Comparison of ENCODE assay signal across 8 cellular contexts in the genomic region with DNA sequence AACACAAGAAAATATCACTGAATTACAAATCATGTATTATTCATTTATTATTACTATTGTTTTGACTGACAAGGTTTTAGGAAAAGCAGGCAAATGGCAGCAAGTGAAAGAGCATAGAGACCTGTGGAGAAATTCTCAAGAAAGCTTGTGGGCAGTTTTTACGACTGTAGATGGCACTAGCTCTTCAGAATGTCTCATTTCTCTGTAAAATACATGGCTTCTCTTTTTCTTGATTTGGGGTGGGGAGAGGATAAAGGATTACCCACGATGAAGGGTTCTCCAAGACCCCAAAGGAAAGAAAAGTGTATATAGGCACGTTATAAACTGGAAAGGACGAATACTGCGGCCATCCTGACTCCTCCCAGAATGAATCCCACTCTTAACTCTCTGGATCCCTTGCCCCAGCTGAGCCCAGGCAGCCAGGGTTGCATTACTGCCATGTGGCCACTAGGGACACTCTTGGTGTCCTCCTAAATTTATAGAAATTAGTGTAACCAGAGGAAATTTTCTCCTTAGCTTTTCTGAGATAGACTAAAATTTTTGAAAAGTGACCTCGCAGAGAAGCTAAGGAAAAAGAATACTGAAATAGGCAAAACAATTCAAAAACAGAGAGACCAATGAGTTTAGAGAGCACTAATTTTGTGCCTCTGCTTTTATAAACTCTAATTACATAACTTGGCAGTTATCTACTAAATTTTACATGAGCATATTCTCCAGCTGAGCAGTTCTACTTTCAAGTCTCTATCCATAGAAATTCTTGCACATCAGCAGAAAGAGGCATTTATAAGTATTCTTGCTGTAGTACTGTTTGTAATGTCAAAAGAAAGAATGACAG. TPM values are rescaled to one million over a fixed set of nuclear protein-coding genes. Genes with fewer than 3 reads are reported as not detected.
DNase-seq lines count a peak whose midpoint lies in the region; ATAC-seq, FAIRE-seq and TF ChIP-seq lines count a peak whose summit lies in the region.

No MANE protein-coding gene starts in this region.

- no peaks in the 10 kb centered on the region for H3K36me3 ChIP-seq in RWPE2 (ENCODE audit: low read depth)
- no peaks in the 10 kb centered on the region for H3K36me3 ChIP-seq in lower lobe of right lung

- H3K4me3 ChIP-seq in RWPE2 (ENCODE audit: severe bottlenecking) (no peak overlapping the region), lower lobe of right lung (no peak overlapping the region)

- no peak for ATAC-seq in RWPE2 (ENCODE audit: low read depth)
- peak in 1 of 2 donors; percentile 62 for ATAC-seq in lower lobe of right lung

- TF ChIP-seq CTCF in RWPE2 (IDR thresholded peaks at IDR 0.05; ENCODE audit: poor library complexity, severe bottlenecking) (peak; percentile 62), lower lobe of right lung (IDR thresholded peaks at IDR 0.05) (peak; percentile 78)

- DNase-seq in NCI-H2171 treated with DMSO at 0.1 percent for 48 hours (lab: John Stamatoyannopoulos, UW) (peak; percentile 3), NCI-H2171 (lab: John Stamatoyannopoulos, UW) (no peak), HCEC 1CT (peak; percentile 0), RWPE2 (ENCODE audit: low spot score) (no peak), lower lobe of right lung (no peak), urothelium cell line (ENCODE audit: low spot score) (peak; percentile 67)
- peak; percentile 4 for DNase-seq in effector CD4-positive, alpha-beta T cell
- DNase-seq in NK-92 treated with Interleukin-12 subunit alpha and Interleukin-12 subunit beta, amount 100 ng/mL, for 24 hours (lab: John Stamatoyannopoulos, UW): no peak

- no peak for FAIRE-seq in urothelium cell line (lab: Jason Lieb, UNC)

- no peaks in the 10 kb centered on the region for H3K4me1 ChIP-seq in RWPE2 (ENCODE audit: insufficient read depth, poor library complexity, severe bottlenecking)
- no peaks in the 10 kb centered on the region for H3K4me1 ChIP-seq in lower lobe of right lung

- intact Hi-C loops in lower lobe of right lung (cut with DNase I): no loop called here

- H3K27ac ChIP-seq in RWPE2 (ENCODE audit: poor library complexity, severe bottlenecking) (no peak overlapping the region), lower lobe of right lung (no peak overlapping the region)

- H3K27me3 ChIP-seq in RWPE2 (ENCODE audit: insufficient read depth, poor library complexity, severe bottlenecking) (no peaks in the 10 kb centered on the region), lower lobe of right lung (ENCODE audit: low read depth) (no peaks in the 10 kb centered on the region)

- H3K9me3 ChIP-seq in RWPE2 (ENCODE audit: severe bottlenecking): no peaks in the 10 kb centered on the region
- no peaks in the 10 kb centered on the region for H3K9me3 ChIP-seq in lower lobe of right lung

RNA-seq across cellular contexts. Expression of a gene that starts 37.7 kb away (rescaled TPM):
- total RNA-seq in lower lobe of right lung: 0.27 TPM

Comparison
In these comparisons a context has a peak if more than half of its experiments do, and no peak if none do; other contexts are left out.
1. DNase-seq: peak in NCI-H2171 treated with DMSO at 0.1 percent for 48 hours (single experiment), HCEC 1CT (single experiment), effector CD4-positive, alpha-beta T cell (single experiment) and urothelium cell line (single experiment); none in NCI-H2171 (single experiment), RWPE2 (single experiment), lower lobe of right lung (single experiment) and NK-92 treated with Interleukin-12 subunit alpha and Interleukin-12 subunit beta, amount 100 ng/mL, for 24 hours (single experiment).